Comparison of ENCODE assay signal across 13 cellular contexts in the genomic region with DNA sequence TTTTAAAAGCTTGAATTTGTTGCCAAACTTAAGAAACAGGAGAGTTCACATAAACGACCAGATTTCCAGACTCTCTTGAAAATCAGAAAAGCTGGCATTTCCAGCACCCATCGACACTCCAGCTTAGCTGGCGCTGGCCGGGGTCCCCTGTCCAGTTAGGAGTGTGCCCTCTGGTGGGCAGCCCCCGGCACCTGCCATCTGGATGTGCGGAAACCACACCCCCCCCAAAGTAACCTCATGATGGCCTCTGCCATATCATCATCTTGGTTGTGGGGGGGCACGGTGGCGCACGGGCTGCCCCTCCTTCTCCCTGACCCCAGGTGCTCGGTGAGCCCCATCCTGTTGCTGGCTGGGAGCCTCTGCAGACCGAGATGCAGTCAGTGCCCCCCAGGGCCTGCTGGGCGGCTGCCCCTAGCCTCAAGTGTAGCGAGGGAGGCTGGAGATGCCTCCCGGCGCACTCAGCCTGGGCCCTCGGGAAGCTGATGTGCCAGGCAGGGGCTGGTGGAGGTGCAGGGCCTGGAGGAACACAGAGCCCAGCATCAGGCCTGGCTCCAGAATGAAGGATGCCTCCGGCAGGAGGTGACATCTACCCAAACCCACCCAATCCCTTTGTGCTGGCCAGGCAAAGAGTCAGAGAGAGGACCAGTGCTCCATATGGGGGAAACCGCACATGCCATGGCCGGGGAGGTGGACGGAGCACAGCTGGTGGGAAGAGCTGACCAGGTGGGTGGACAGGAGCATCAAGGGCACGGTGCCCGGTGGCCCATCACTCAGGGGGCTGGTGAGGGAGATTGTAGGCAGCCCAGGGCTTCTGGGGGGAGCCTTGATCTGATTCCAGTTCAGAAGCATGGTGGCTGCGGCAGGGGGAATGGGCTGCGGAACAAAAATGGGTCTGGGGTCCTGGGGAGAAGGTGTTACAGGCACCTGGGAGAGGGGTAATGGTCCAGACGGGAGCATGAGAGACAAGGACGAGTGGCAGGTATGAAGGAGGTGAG.
A peak's percentile ranks its signal among the peaks of the same experiment; 100 is the strongest.
DNase-seq lines count a peak whose midpoint lies in the region; ATAC-seq and TF ChIP-seq lines count a peak whose summit lies in the region.
"Had no signal": no experiment of that assay in that cellular context is flagged by ENCODE, and none has a peak within 500 bp of the region (broad histone marks: within the 10 kb centered on the region; RNA-seq: fewer than 3 reads in every experiment).

No MANE protein-coding gene starts in this region.

- H3K4me3 Mint-ChIP-seq in Caco-2 (ENCODE audit: unreplicated experiment) = no peak overlapping the region
- H3K4me3 Mint-ChIP-seq: dendritic cell treated with granulocyte-macrophage colony-stimulating factor and Interleukin-4, amounts not matched to agents 40 ng/mL and 50 ng/mL, for 4 days; T-helper 1 cell treated with Interleukin-12 subunit alpha and Interleukin-12 subunit beta and Interleukin-4 antibody, amounts not matched to agents 30 μg/mL and 1 μg/mL, for 36 hours had no signal

- H3K4me1 Mint-ChIP-seq in Caco-2 (ENCODE audit: low read depth, unreplicated experiment) = no peaks in the 10 kb centered on the region

- peak overlapping the region; percentile 8 for H2BK120ac ChIP-seq in neuronal stem cell (ENCODE audit: low read depth, low read length)

- no TSS peak for BruUV-seq in Caco-2 (replicated peaks; lab: Mats Ljungman, UMichigan)

- ATAC-seq in Right ventricle myocardium inferior (no peak), aorta (ENCODE audit: low FRiP score) (no peak), GM21447 (IDR thresholded peaks at IDR 0.05; ENCODE audit: unreplicated experiment) (no peak)
- ATAC-seq: A549 had no signal

- H2BK5ac ChIP-seq in neuronal stem cell (ENCODE audit: low read length) = peak overlapping the region; percentile 43

- H3K27me3 ChIP-seq in neuronal stem cell (ENCODE audit: control insufficient read depth in 3 of 3, insufficient read depth in 3 of 3, low read depth in 1 of 3, low read length in 3 of 3) (no peaks in the 10 kb centered on the region), aorta (ENCODE audit: control insufficient read depth in 1 of 2, insufficient read depth in 2 of 2, low read length in 1 of 2) (no peaks in the 10 kb centered on the region), Caco-2 (replicated peaks; ENCODE audit: control insufficient read depth, insufficient read depth, low read length) (no peaks in the 10 kb centered on the region)

- peak overlapping the region; percentile 94 for H2BK15ac ChIP-seq in neuronal stem cell (ENCODE audit: low read length)

- H3K36me3 ChIP-seq in neuronal stem cell (replicated peaks in 1 of 2; ENCODE audit: control insufficient read depth in 2 of 2, insufficient read depth in 2 of 2, low read length in 2 of 2) (no peaks in the 10 kb centered on the region), aorta (ENCODE audit: control insufficient read depth in 1 of 2, insufficient read depth in 2 of 2, low read length in 1 of 2) (no peaks in the 10 kb centered on the region), Caco-2 (ENCODE audit: control insufficient read depth, insufficient read depth, low read length) (no peaks in the 10 kb centered on the region)

- no peaks in the 10 kb centered on the region for H3K36me3 Mint-ChIP-seq in Caco-2 (ENCODE audit: insufficient read depth, unreplicated experiment)

- peaks cover 0 to 3% of the 10 kb centered on the region in 2 donors for H3K9me3 ChIP-seq in neuronal stem cell (replicated peaks in 1 of 2; ENCODE audit: control insufficient read depth in 2 of 2, insufficient read depth in 1 of 2, low read depth in 1 of 2, low read length in 2 of 2)
- no peaks in the 10 kb centered on the region for H3K9me3 ChIP-seq in aorta (ENCODE audit: control insufficient read depth, low read length)
- no peaks in the 10 kb centered on the region; the same call in 1 of the 2 replicates for H3K9me3 ChIP-seq in Caco-2

- H3K27ac ChIP-seq in neuronal stem cell (replicated peaks; ENCODE audit: low read length) (no peak overlapping the region), aorta (ENCODE audit: low read depth in 1 of 2, low read length in 2 of 2) (no peak overlapping the region)
- H3K27ac ChIP-seq: A549 had no signal

- no peaks in the 10 kb centered on the region for H3K27me3 Mint-ChIP-seq in Caco-2 (ENCODE audit: insufficient read depth, unreplicated experiment)
- H3K27me3 Mint-ChIP-seq: dendritic cell treated with granulocyte-macrophage colony-stimulating factor and Interleukin-4, amounts not matched to agents 40 ng/mL and 50 ng/mL, for 4 days had no signal

- H3K4me3 ChIP-seq in fibroblast of the aortic adventitia (ENCODE audit: low read depth, low read length) (no peak overlapping the region), neuronal stem cell (ENCODE audit: low read length in 2 of 2) (no peak overlapping the region), aorta (ENCODE audit: low read length in 2 of 2) (no peak overlapping the region), Caco-2 (ENCODE audit: low read depth, low read length) (no peak overlapping the region)
- H3K4me3 ChIP-seq: A549 had no signal

- no peak overlapping the region for H3K4ac ChIP-seq in neuronal stem cell (ENCODE audit: low read length)

- peak overlapping the region; percentile 63 for H2BK12ac ChIP-seq in neuronal stem cell (ENCODE audit: low read length)

- no peak overlapping the region for H4K8ac ChIP-seq in neuronal stem cell (ENCODE audit: low read depth, low read length)

- no peak overlapping the region for H3K14ac ChIP-seq in neuronal stem cell (ENCODE audit: low read length)

- peaks cover 1% of the 10 kb centered on the region for H3K79me1 ChIP-seq in neuronal stem cell (ENCODE audit: low read depth, low read length)

- intact Hi-C loops in Right ventricle myocardium inferior (cut with DNase I) = no loop called here
- intact Hi-C loops in cardiac septum (cut with DNase I) = no loop called here
- intact Hi-C loops in aorta (cut with DNase I) = no loop called here
- intact Hi-C loops in Caco-2 (cut with micrococcal nuclease; ENCODE audit: unreplicated experiment) = no loop called here

- H3K4me1 ChIP-seq in neuronal stem cell (ENCODE audit: control insufficient read depth in 2 of 2, insufficient read depth in 1 of 2, low read depth in 1 of 2, low read length in 2 of 2) = peaks cover 0 to 7% of the 10 kb centered on the region in 2 donors
- H3K4me1 ChIP-seq in aorta (ENCODE audit: control insufficient read depth in 1 of 2, insufficient read depth in 2 of 2, low read length in 2 of 2) = no peaks in the 10 kb centered on the region
- no peaks in the 10 kb centered on the region for H3K4me1 ChIP-seq in Caco-2
- H3K4me1 ChIP-seq: A549 had no signal

- no peak overlapping the region for H2AFZ ChIP-seq in neuronal stem cell (ENCODE audit: low read length)

- WGBS in neuronal stem cell (ENCODE audit: extremely low coverage in 2 of 2, insufficient read length in 2 of 2, insufficient replicate concordance in 1 of 2), 2 donors = no CpG with 5 or more reads among the region's 26 CpGs
- WGBS in aorta, 2 donors = 92 to 93% methylated on average over 26 of the region's 26 CpGs

- TF ChIP-seq CTCF in fibroblast of the aortic adventitia (IDR thresholded peaks at IDR 0.05; ENCODE audit: insufficient read depth, low read length) = peak; percentile 22
- no peak for TF ChIP-seq CTCF in Caco-2 (IDR thresholded peaks at IDR 0.05; ENCODE audit: insufficient read depth in 1 of 2, low read depth in 1 of 2, low read length in 1 of 2, severe bottlenecking in 1 of 2, unreplicated experiment in 1 of 2)

- no peak overlapping the region for H3K23ac ChIP-seq in neuronal stem cell (ENCODE audit: low read depth, low read length, poor library complexity)

- H3K9ac ChIP-seq in neuronal stem cell (ENCODE audit: low read depth, low read length, poor library complexity) = no peak overlapping the region

- CTCF ChIA-PET in Caco-2 (lab: Charles Lee) = interaction anchor here (0.6 kb wide), 3 partner anchors 17 to 207 kb away, joined by 5 to 6 read pairs (median 6); no protein-coding TSS in a partner anchor

- H3K4me2 ChIP-seq in neuronal stem cell (ENCODE audit: insufficient read depth, low read length, poor library complexity, severe bottlenecking) = no peak overlapping the region
- H3K4me2 ChIP-seq: A549 had no signal

- H2AK5ac ChIP-seq in neuronal stem cell (ENCODE audit: low read depth, low read length) = peak overlapping the region; percentile 68

- H4K91ac ChIP-seq in neuronal stem cell (ENCODE audit: low read depth, low read length, poor library complexity) = no peak overlapping the region

- peak overlapping the region; percentile 67 for H3K18ac ChIP-seq in neuronal stem cell (ENCODE audit: low read length)

- POLR2A ChIA-PET in Caco-2 (lab: Charles Lee) = no interaction called here

- no peak overlapping the region for H3K27ac Mint-ChIP-seq in Caco-2 (ENCODE audit: unreplicated experiment)
- H3K27ac Mint-ChIP-seq: dendritic cell treated with granulocyte-macrophage colony-stimulating factor and Interleukin-4, amounts not matched to agents 40 ng/mL and 50 ng/mL, for 4 days; T-helper 1 cell treated with Interleukin-12 subunit alpha and Interleukin-12 subunit beta and Interleukin-4 antibody, amounts not matched to agents 30 μg/mL and 1 μg/mL, for 36 hours had no signal

- DNase-seq in Right ventricle myocardium inferior (ENCODE audit: missing footprints) (peak; percentile 56), cardiac septum (ENCODE audit: low spot score) (no peak), fibroblast of the aortic adventitia (ENCODE audit: low read depth) (no peak), neuronal stem cell (ENCODE audit: low spot score) (no peak), aorta (peak; percentile 37 to 69), GDM1 (lab: John Stamatoyannopoulos, UW) (no peak), Caco-2 (no peak)
- DNase-seq: midbrain, NCI-H187 had no signal

- H3K9me3 Mint-ChIP-seq in Caco-2 (ENCODE audit: unreplicated experiment) = no peaks in the 10 kb centered on the region
- H3K9me3 Mint-ChIP-seq: dendritic cell treated with granulocyte-macrophage colony-stimulating factor and Interleukin-4, amounts not matched to agents 40 ng/mL and 50 ng/mL, for 4 days; T-helper 1 cell treated with Interleukin-12 subunit alpha and Interleukin-12 subunit beta and Interleukin-4 antibody, amounts not matched to agents 30 μg/mL and 1 μg/mL, for 36 hours had no signal

Comparison
In these comparisons a context has a peak if more than half of its experiments do, and no peak if none do; other contexts are left out.
1. DNase-seq: peak in Right ventricle myocardium inferior (single experiment) and aorta (2 of 2); none in cardiac septum (single experiment), fibroblast of the aortic adventitia (single experiment), neuronal stem cell (single experiment), GDM1 (single experiment) and Caco-2 (0 of 2).